ENCODE assay signal across 30 cellular contexts in genomic region chr16:85080923-85081498, GRCh38. TPM values are rescaled to one million over a fixed set of nuclear protein-coding genes. Genes with fewer than 3 reads are reported as not detected.
A peak's percentile ranks its signal among the peaks of the same experiment; 100 is the strongest.
DNase-seq lines count a peak whose midpoint lies in the region; ATAC-seq, FAIRE-seq and TF ChIP-seq lines count a peak whose summit lies in the region.
"Had no signal": no experiment of that assay in that cellular context is flagged by ENCODE, and none has a peak within 500 bp of the region (broad histone marks: within the 10 kb centered on the region; RNA-seq: fewer than 3 reads in every experiment).

No MANE protein-coding gene starts in this region.

- no peaks in the 10 kb centered on the region for H3F3A ChIP-seq in GM23248 (ENCODE audit: insufficient read depth)

- H3K4me3 ChIP-seq in HepG2 (replicated peaks in 1 of 3; ENCODE audit: insufficient read depth in 1 of 3, low read depth in 2 of 3, low read length in 3 of 3) (no peak overlapping the region), right lobe of liver (no peak overlapping the region), NT2/D1 (ENCODE audit: insufficient read length, low read depth) (peak overlapping the region; percentile 2), GM23248 (no peak overlapping the region)
- H3K4me3 ChIP-seq: lower lobe of right lung, SJCRH30, stomach, transverse colon had no signal

- H3K36me3 ChIP-seq in HepG2 (replicated peaks in 1 of 2; ENCODE audit: control insufficient read depth in 1 of 2, insufficient read depth in 2 of 2, low read length in 2 of 2) (no peaks in the 10 kb centered on the region), right lobe of liver (no peaks in the 10 kb centered on the region), NT2/D1 (ENCODE audit: insufficient read depth, insufficient read length, low read length) (peaks cover 29% of the 10 kb centered on the region), GM23248 (ENCODE audit: low read depth) (no peaks in the 10 kb centered on the region)
- H3K36me3 ChIP-seq: SJCRH30 had no signal

- TF ChIP-seq RAD21 in HepG2 (CRISPR knock-in tag; IDR thresholded peaks at IDR 0.05): no peak

- no peaks in the 10 kb centered on the region for H3K4me1 ChIP-seq in HepG2 (ENCODE audit: insufficient read depth, low read length)
- H3K4me1 ChIP-seq in right lobe of liver: no peaks in the 10 kb centered on the region
- H3K4me1 ChIP-seq in NT2/D1 (ENCODE audit: insufficient read depth, insufficient read length): peaks cover 43% of the 10 kb centered on the region
- H3K4me1 ChIP-seq in GM23248 (ENCODE audit: insufficient read depth): no peaks in the 10 kb centered on the region
- H3K4me1 ChIP-seq: foreskin keratinocyte had no signal

- FAIRE-seq in HepG2 (lab: Jason Lieb, UNC): no peak
- FAIRE-seq: islet of Langerhans had no signal

- H3K4me2 ChIP-seq in HepG2 (ENCODE audit: low read depth, low read length): no peak overlapping the region
- no peak overlapping the region for H3K4me2 ChIP-seq in GM23248 (ENCODE audit: unreplicated experiment)

- DNase-seq in HepG2 (ENCODE audit: low spot score) (no peak), right lobe of liver (no peak), NT2/D1 (ENCODE audit: low read depth, low spot score) (no peak), left kidney (ENCODE audit: low read depth, low spot score) (peak; percentile 51), globus pallidus (ENCODE audit: low spot score) (no peak), GM23248 (no peak), T1000 (lab: John Stamatoyannopoulos, UW) (no peak)
- DNase-seq: activated T-cell treated with anti-CD3 and anti-CD28 coated beads, Interleukin-2, amount 50 U/mL, for 4 hours; DMS79 treated with DMSO at 0.1 percent for 48 hours; effector CD4-positive, alpha-beta T cell; foreskin keratinocyte; H9; lower lobe of right lung; NCI-H1092; NCI-H1930; NCI-H446; SJCRH30; stimulated activated CD8-positive, alpha-beta memory T cell treated with anti-CD3 and anti-CD28 coated beads, Interleukin-4, amount 100 ng/mL, for 48 hours; stomach; T-cell; transverse colon had no signal

- intact Hi-C loops in HepG2 (cut with micrococcal nuclease; ENCODE audit: unreplicated experiment) (no loop called here), right lobe of liver (cut with DNase I) (loop anchor here in 1 of 2 donors (10.0 kb wide), 1 partner anchor 116 kb away; no protein-coding TSS in a partner anchor)

- BruUV-seq in HepG2 (replicated peaks; lab: Mats Ljungman, UMichigan): no TSS peak

- WGBS in HepG2 (ENCODE audit: low lambda C conversion rate): 42% methylated on average over 17 of the region's 17 CpGs
- 82% methylated on average over 10 of the region's 17 CpGs for WGBS in right lobe of liver (ENCODE audit: insufficient coverage, low coverage, low lambda C conversion rate, missing lambda C conversion rate)
- 84 to 89% methylated on average over 17 of the region's 17 CpGs for whole genome bisulfite sequencing in GM23248 (ENCODE audit: low coverage in 1 of 2, low lambda C conversion rate in 2 of 2, missing lambda C conversion rate in 2 of 2), 2 experiments

- peaks cover 27 to 71% of the 10 kb centered on the region in 2 experiments for H3K27me3 ChIP-seq in HepG2 (ENCODE audit: control insufficient read depth in 1 of 2, insufficient read depth in 2 of 2, low read length in 2 of 2)
- H3K27me3 ChIP-seq in right lobe of liver: no peaks in the 10 kb centered on the region
- H3K27me3 ChIP-seq in NT2/D1 (ENCODE audit: insufficient read depth, insufficient read length): no peaks in the 10 kb centered on the region
- no peaks in the 10 kb centered on the region for H3K27me3 ChIP-seq in GM23248 (replicated peaks; ENCODE audit: insufficient read depth)
- H3K27me3 ChIP-seq: SJCRH30, stomach, transverse colon had no signal

- TF ChIP-seq EP300 in HepG2 (IDR thresholded peaks at IDR 0.05; ENCODE audit: low read depth in 2 of 2, low read length in 2 of 2) (no peak), HepG2 (CRISPR knock-in tag; IDR thresholded peaks at IDR 0.05; ENCODE audit: borderline replicate concordance) (no peak)

- ATAC-seq in HepG2 (no peak), right lobe of liver (no peak), GM21423 (IDR thresholded peaks at IDR 0.05; ENCODE audit: unreplicated experiment) (no peak)
- ATAC-seq: activated T-cell treated with anti-CD3 and anti-CD28 coated beads, Interleukin-2, amount 50 U/mL, for 4 hours; foreskin keratinocyte; lower lobe of right lung; Panc1; T-cell had no signal

- no peak overlapping the region for H2AFZ ChIP-seq in HepG2 (ENCODE audit: low read length)
- H2AFZ ChIP-seq in GM23248: no peak overlapping the region

- TF ChIP-seq CTCF in HepG2 (CRISPR knock-in tag; IDR thresholded peaks at IDR 0.05) (no peak), right lobe of liver (IDR thresholded peaks at IDR 0.05) (no peak)

- H3K9me2 ChIP-seq in GM23248 (ENCODE audit: insufficient read depth): no peaks in the 10 kb centered on the region

- H3K9ac ChIP-seq in HepG2 (ENCODE audit: insufficient read depth, low read depth, low read length) (no peak overlapping the region), NT2/D1 (ENCODE audit: insufficient read length, low read depth) (peak overlapping the region; percentile 85), GM23248 (no peak overlapping the region)

- H3K79me2 ChIP-seq in HepG2 (ENCODE audit: insufficient read depth, low read length): no peaks in the 10 kb centered on the region
- H3K79me2 ChIP-seq in GM23248 (ENCODE audit: insufficient read depth): no peaks in the 10 kb centered on the region

- CTCF ChIA-PET in HepG2 (lab: Yijun Ruan, JAX; ENCODE audit: low intra/inter-chr PET ratio, low total read pairs): no interaction called here

- POLR2A ChIA-PET in HepG2 (lab: Yijun Ruan, JAX): no interaction called here

- H3K9me3 ChIP-seq in HepG2 (ENCODE audit: low read length) (no peaks in the 10 kb centered on the region), right lobe of liver (no peaks in the 10 kb centered on the region), NT2/D1 (ENCODE audit: insufficient read depth, low read length) (no peaks in the 10 kb centered on the region), GM23248 (ENCODE audit: low read depth) (no peaks in the 10 kb centered on the region)
- H3K9me3 ChIP-seq: lower lobe of right lung, SJCRH30, stomach, transverse colon had no signal

- H4K20me1 ChIP-seq in HepG2 (ENCODE audit: insufficient read depth, low read length) (no peaks in the 10 kb centered on the region), GM23248 (ENCODE audit: insufficient read depth) (no peaks in the 10 kb centered on the region)

- no peak overlapping the region for H3K27ac ChIP-seq in HepG2 (ENCODE audit: extremely low read length, insufficient read depth, low read length)
- H3K27ac ChIP-seq in right lobe of liver: no peak overlapping the region
- H3K27ac ChIP-seq in GM23248: no peak overlapping the region
- H3K27ac ChIP-seq: foreskin keratinocyte, lower lobe of right lung, SJCRH30, stomach, transverse colon had no signal

- TF ChIP-seq POLR2A in HepG2 (IDR thresholded peaks at IDR 0.05; ENCODE audit: insufficient read depth in 1 of 2, low read depth in 2 of 2, low read length in 2 of 2): no peak
- TF ChIP-seq POLR2A in right lobe of liver (IDR thresholded peaks at IDR 0.05): no peak

- in situ Hi-C loops in HepG2 (cut with HindIII; ENCODE audit: extremely low pct_ligation_motif_present, low pct_unique_long_range_greater_than_20kb) (no loop called here), GM23248 (cut with MboI) (no loop called here)

RNA-seq across cellular contexts. Expression of gene CIBAR2, which starts 31.3 kb away (rescaled TPM):
- total RNA-seq in HepG2 (2016; rRNA removed; fragmentation: Illumina TruSeq; extraction: Trizol): not detected in 2 replicates
- not detected in 2 replicates for total RNA-seq in HepG2 (2016; cell fraction: cytosol; rRNA removed; fragmentation: Illumina TruSeq; extraction: Trizol; ENCODE audit: low read depth)
- total RNA-seq in HepG2 (2016; cell fraction: insoluble cytoplasmic fraction; rRNA removed; fragmentation: Illumina TruSeq; extraction: Trizol): not detected in 2 replicates
- not detected in 2 replicates for total RNA-seq in HepG2 (2016; cell fraction: membrane; rRNA removed; fragmentation: Illumina TruSeq; extraction: Trizol)
- not detected in 2 replicates for total RNA-seq in HepG2 (2016; cell fraction: nucleus; rRNA removed; fragmentation: Illumina TruSeq; extraction: Trizol)
- not detected in 2 replicates for polyA plus RNA-seq in HepG2 (2011; rRNA removed)
- not detected in 2 replicates for polyA plus RNA-seq in HepG2 (2011; cell fraction: cytosol; rRNA removed)
- polyA plus RNA-seq in HepG2 (2011; cell fraction: nucleus; rRNA removed): not detected in 2 replicates
- not detected in 2 replicates for polyA plus RNA-seq in HepG2 (2012)
- polyA plus RNA-seq in HepG2 (2016; cell fraction: cytosol; fragmentation: Illumina TruSeq; extraction: Trizol; ENCODE audit: low read depth): not detected in 2 replicates
- not detected in 2 replicates for polyA plus RNA-seq in HepG2 (2016; cell fraction: insoluble cytoplasmic fraction; fragmentation: Illumina TruSeq; extraction: Trizol; ENCODE audit: low read depth)
- not detected in 2 replicates for polyA plus RNA-seq in HepG2 (2016; cell fraction: membrane; fragmentation: Illumina TruSeq; extraction: Trizol; ENCODE audit: low read depth)
- polyA plus RNA-seq in HepG2 (2016; cell fraction: nucleus; fragmentation: Illumina TruSeq; extraction: Trizol; ENCODE audit: insufficient read depth, low read depth): not detected in 2 replicates
- not detected in 2 replicates for polyA minus RNA-seq in HepG2 (2011; rRNA and poly(A)+ RNA removed; ENCODE audit: low replicate concordance)
- not detected in 2 replicates for polyA minus RNA-seq in HepG2 (2011; cell fraction: cytosol; rRNA and poly(A)+ RNA removed)
- not detected in 2 replicates for polyA minus RNA-seq in HepG2 (2011; cell fraction: nucleus; rRNA and poly(A)+ RNA removed)
- not detected for total RNA-seq in right lobe of liver
- not detected in 2 replicates for total RNA-seq in GM23248 (2014; rRNA removed; shearing (Covaris generic))
- not detected in 2 replicates for polyA plus RNA-seq in GM23248 (2016; fragmentation: Nextera tagmentation; extraction: Ambion mirVana)
- total RNA-seq: A172; activated CD8-positive, alpha-beta memory T cell treated with anti-CD3 and anti-CD28 coated beads for 36 hours; activated T-cell treated with anti-CD3 and anti-CD28 coated beads, Interleukin-2, amount 50 U/mL, for 4 hours; epithelial cell of proximal tubule; foreskin keratinocyte; H9; mucosa of gallbladder; posterior vena cava; T-cell had no signal
- polyA plus RNA-seq: foreskin keratinocyte, neural cell had no signal

RNA-seq across cellular contexts. Expression of gene KIAA0513, which starts 53.4 kb away (rescaled TPM):
- total RNA-seq in HepG2 (2016; rRNA removed; fragmentation: Illumina TruSeq; extraction: Trizol) (1.5 and 1.8 TPM in 2 replicates), right lobe of liver (1 to 10 TPM; 2.6 to 7.4 (median 4.7) TPM)
- total RNA-seq in HepG2 (2016; cell fraction: cytosol; rRNA removed; fragmentation: Illumina TruSeq; extraction: Trizol; ENCODE audit: low read depth): 0.62 and 0.91 TPM in 2 replicates
- 1.5 and 1.7 TPM in 2 replicates for total RNA-seq in HepG2 (2016; cell fraction: insoluble cytoplasmic fraction; rRNA removed; fragmentation: Illumina TruSeq; extraction: Trizol)
- total RNA-seq in HepG2 (2016; cell fraction: membrane; rRNA removed; fragmentation: Illumina TruSeq; extraction: Trizol): 0.99 and 1.1 TPM in 2 replicates
- 0.75 and 1.6 TPM in 2 replicates for total RNA-seq in HepG2 (2016; cell fraction: nucleus; rRNA removed; fragmentation: Illumina TruSeq; extraction: Trizol)
- polyA plus RNA-seq in HepG2 (2011; rRNA removed) (1.8 and 2.4 TPM in 2 replicates), GM23248 (2016; fragmentation: Nextera tagmentation; extraction: Ambion mirVana) (5.4 and 5.8 TPM in 2 replicates)
- polyA plus RNA-seq in HepG2 (2011; cell fraction: cytosol; rRNA removed): 1.6 and 2.3 TPM in 2 replicates
- 6.1 and 6.2 TPM in 2 replicates for polyA plus RNA-seq in HepG2 (2011; cell fraction: nucleus; rRNA removed)
- 1.6 and 2.5 TPM in 2 replicates for polyA plus RNA-seq in HepG2 (2012)
- polyA plus RNA-seq in HepG2 (2016; cell fraction: cytosol; fragmentation: Illumina TruSeq; extraction: Trizol; ENCODE audit: low read depth): 0.47 and 1.2 TPM in 2 replicates
- 1.3 and 1.5 TPM in 2 replicates for polyA plus RNA-seq in HepG2 (2016; cell fraction: insoluble cytoplasmic fraction; fragmentation: Illumina TruSeq; extraction: Trizol; ENCODE audit: low read depth)
- polyA plus RNA-seq in HepG2 (2016; cell fraction: membrane; fragmentation: Illumina TruSeq; extraction: Trizol; ENCODE audit: low read depth): 0.90 and 1.2 TPM in 2 replicates
- 1.4 and 2.0 TPM in 2 replicates for polyA plus RNA-seq in HepG2 (2016; cell fraction: nucleus; fragmentation: Illumina TruSeq; extraction: Trizol; ENCODE audit: insufficient read depth, low read depth)
- polyA minus RNA-seq in HepG2 (2011; rRNA and poly(A)+ RNA removed; ENCODE audit: low replicate concordance): 1.2 and 3.4 TPM in 2 replicates
- polyA minus RNA-seq in HepG2 (2011; cell fraction: cytosol; rRNA and poly(A)+ RNA removed): 0.99 and 1.8 TPM in 2 replicates
- polyA minus RNA-seq in HepG2 (2011; cell fraction: nucleus; rRNA and poly(A)+ RNA removed): 3.6 and 5.5 TPM in 2 replicates
- 5.3 and 7.6 TPM in 2 replicates for total RNA-seq in GM23248 (2014; rRNA removed; shearing (Covaris generic))
